In the genomic region with DNA sequence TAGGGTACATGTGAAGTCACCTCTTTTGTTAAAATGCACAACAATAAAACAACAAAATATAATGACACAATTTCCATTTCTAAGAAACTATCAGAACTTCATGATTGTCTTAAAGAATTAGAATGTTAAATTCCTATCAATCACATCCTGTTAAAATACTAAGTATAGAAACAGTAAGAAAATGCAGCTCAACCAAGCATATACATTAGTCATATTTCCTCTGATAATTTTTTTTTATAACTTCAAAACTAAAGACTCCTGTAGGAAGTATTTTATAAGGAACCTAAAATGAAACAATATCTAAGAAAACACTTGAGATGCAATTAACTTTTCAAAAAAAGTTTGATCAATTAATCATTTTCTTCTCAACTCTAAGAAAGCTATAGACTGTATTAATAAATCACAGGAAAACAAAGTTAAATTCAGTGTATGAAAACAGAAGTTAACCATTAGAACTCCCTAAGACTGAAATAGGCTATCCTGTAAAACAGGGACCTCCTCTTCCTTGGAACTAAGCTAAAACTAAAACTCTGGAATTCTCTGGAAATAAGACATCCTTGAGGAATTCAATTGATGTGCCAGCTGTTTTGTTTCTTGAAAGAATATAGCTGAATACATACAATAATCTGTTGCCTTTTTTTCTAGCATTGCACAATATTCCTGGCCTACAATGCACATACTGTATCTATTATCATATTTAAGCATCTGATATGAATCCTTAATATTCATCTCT, we compare ENCODE assay signal across 2 cellular contexts.
A peak's percentile ranks its signal among the peaks of the same experiment; 100 is the strongest.
TF ChIP-seq lines count a peak whose summit lies in the region.

No MANE protein-coding gene starts in this region.

TF ChIP-seq in IMR-90, 13 proteins besides CTCF, POLR2A, EP300 and RAD21:
- TF ChIP-seq MXI1 (IDR thresholded peaks at IDR 0.05; ENCODE audit: borderline replicate concordance, low read depth, low read length) (no peak), CEBPB (IDR thresholded peaks at IDR 0.05; ENCODE audit: low read depth, low read length) (peak; percentile 92), CHD1 (IDR thresholded peaks at IDR 0.05; ENCODE audit: low read depth, low read length) (no peak)
- TF ChIP-seq, protein P1, sequence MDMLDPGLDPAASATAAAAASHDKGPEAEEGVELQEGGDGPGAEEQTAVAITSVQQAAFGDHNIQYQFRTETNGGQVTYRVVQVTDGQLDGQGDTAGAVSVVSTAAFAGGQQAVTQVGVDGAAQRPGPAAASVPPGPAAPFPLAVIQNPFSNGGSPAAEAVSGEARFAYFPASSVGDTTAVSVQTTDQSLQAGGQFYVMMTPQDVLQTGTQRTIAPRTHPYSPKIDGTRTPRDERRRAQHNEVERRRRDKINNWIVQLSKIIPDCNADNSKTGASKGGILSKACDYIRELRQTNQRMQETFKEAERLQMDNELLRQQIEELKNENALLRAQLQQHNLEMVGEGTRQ (IDR thresholded peaks at IDR 0.05; ENCODE audit: low read depth, low read length): no peak

TF ChIP-seq in GM12878, 131 proteins besides CTCF, POLR2A, EP300 and RAD21:
- no peak for TF ChIP-seq POU2F2 (IDR thresholded peaks at IDR 0.05; ENCODE audit: borderline replicate concordance, low read depth, low read length)
- TF ChIP-seq, protein P2, sequence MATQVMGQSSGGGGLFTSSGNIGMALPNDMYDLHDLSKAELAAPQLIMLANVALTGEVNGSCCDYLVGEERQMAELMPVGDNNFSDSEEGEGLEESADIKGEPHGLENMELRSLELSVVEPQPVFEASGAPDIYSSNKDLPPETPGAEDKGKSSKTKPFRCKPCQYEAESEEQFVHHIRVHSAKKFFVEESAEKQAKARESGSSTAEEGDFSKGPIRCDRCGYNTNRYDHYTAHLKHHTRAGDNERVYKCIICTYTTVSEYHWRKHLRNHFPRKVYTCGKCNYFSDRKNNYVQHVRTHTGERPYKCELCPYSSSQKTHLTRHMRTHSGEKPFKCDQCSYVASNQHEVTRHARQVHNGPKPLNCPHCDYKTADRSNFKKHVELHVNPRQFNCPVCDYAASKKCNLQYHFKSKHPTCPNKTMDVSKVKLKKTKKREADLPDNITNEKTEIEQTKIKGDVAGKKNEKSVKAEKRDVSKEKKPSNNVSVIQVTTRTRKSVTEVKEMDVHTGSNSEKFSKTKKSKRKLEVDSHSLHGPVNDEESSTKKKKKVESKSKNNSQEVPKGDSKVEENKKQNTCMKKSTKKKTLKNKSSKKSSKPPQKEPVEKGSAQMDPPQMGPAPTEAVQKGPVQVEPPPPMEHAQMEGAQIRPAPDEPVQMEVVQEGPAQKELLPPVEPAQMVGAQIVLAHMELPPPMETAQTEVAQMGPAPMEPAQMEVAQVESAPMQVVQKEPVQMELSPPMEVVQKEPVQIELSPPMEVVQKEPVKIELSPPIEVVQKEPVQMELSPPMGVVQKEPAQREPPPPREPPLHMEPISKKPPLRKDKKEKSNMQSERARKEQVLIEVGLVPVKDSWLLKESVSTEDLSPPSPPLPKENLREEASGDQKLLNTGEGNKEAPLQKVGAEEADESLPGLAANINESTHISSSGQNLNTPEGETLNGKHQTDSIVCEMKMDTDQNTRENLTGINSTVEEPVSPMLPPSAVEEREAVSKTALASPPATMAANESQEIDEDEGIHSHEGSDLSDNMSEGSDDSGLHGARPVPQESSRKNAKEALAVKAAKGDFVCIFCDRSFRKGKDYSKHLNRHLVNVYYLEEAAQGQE (IDR thresholded peaks at IDR 0.05; ENCODE audit: low read depth, low read length): no peak
- no peak for TF ChIP-seq CHD2 (IDR thresholded peaks at IDR 0.05; ENCODE audit: borderline replicate concordance, low read depth, low read length)
- TF ChIP-seq CBFB (IDR thresholded peaks at IDR 0.05; ENCODE audit: low read depth): no peak
- peak in 1 of 2 experiments; percentile 29; a peak in 1 of 4 replicates for TF ChIP-seq CEBPB (IDR thresholded peaks at IDR 0.05; ENCODE audit: borderline replicate concordance in 1 of 2, low read depth in 2 of 2, low read length in 2 of 2)
- TF ChIP-seq, protein P3, sequence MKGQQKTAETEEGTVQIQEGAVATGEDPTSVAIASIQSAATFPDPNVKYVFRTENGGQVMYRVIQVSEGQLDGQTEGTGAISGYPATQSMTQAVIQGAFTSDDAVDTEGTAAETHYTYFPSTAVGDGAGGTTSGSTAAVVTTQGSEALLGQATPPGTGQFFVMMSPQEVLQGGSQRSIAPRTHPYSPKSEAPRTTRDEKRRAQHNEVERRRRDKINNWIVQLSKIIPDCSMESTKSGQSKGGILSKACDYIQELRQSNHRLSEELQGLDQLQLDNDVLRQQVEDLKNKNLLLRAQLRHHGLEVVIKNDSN (IDR thresholded peaks at IDR 0.05; ENCODE audit: borderline replicate concordance, extremely low read length, insufficient read depth, low read depth, low read length): no peak
- TF ChIP-seq POLR2AphosphoS5 (IDR thresholded peaks at IDR 0.05; ENCODE audit: low read length): no peak
